ENCODE assay signal across 25 cellular contexts in the genomic region with DNA sequence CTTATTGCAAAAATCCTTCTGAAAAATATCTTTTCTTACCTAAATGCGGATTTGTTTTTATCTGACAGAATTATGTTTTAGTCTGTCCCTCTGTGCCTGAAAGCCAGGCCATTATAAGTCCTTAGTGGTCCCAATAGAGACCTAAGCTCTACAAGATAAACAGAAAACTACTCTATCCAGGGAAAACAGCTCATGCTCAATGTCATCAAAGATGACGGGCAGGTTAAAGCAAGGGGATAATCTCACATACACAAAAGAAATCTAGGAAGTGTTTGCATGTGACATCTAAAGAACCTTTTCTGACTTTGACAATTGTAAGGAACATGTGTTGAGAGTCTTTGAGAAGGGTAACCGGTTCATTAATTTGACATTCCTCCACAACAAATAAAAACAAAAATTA.
"Had no signal": no experiment of that assay in that cellular context is flagged by ENCODE, and none has a peak within 500 bp of the region (broad histone marks: within the 10 kb centered on the region; RNA-seq: fewer than 3 reads in every experiment).

No MANE protein-coding gene starts in this region.

- H3K27me3 ChIP-seq: adrenal gland, body of pancreas, gastroesophageal sphincter had no signal

- H3K4me1 ChIP-seq: adrenal gland, body of pancreas, esophagus squamous epithelium, gastroesophageal sphincter had no signal

- H3K27me3 Mint-ChIP-seq: activated CD8-positive, alpha-beta T cell treated with anti-CD3 and anti-CD28 coated beads for 36 hours; activated naive CD4-positive, alpha-beta T cell treated with anti-CD3 and anti-CD28 coated beads, Interleukin-2, amount 50 U/mL, for 24 hours; activated naive CD8-positive, alpha-beta T cell treated with anti-CD3 and anti-CD28 coated beads for 36 hours; activated naive CD8-positive, alpha-beta T cell treated with anti-CD3 and anti-CD28 coated beads, Interleukin-2, amount 50 U/mL, for 24 hours had no signal

- H3K4me1 Mint-ChIP-seq: activated naive CD4-positive, alpha-beta T cell treated with anti-CD3 and anti-CD28 coated beads, Interleukin-2, amount 50 U/mL, for 24 hours; activated naive CD8-positive, alpha-beta T cell treated with anti-CD3 and anti-CD28 coated beads for 36 hours had no signal

- H3K36me3 ChIP-seq: adrenal gland, esophagus squamous epithelium, gastroesophageal sphincter had no signal

- H3K27ac Mint-ChIP-seq: activated CD8-positive, alpha-beta T cell treated with anti-CD3 and anti-CD28 coated beads for 36 hours; activated naive CD4-positive, alpha-beta T cell treated with anti-CD3 and anti-CD28 coated beads for 36 hours; activated naive CD4-positive, alpha-beta T cell treated with anti-CD3 and anti-CD28 coated beads, Interleukin-2, amount 50 U/mL, for 24 hours; activated naive CD8-positive, alpha-beta T cell treated with anti-CD3 and anti-CD28 coated beads for 36 hours; activated naive CD8-positive, alpha-beta T cell treated with anti-CD3 and anti-CD28 coated beads, Interleukin-2, amount 50 U/mL, for 24 hours had no signal

- H3K9me3 Mint-ChIP-seq: activated CD8-positive, alpha-beta T cell treated with anti-CD3 and anti-CD28 coated beads for 36 hours; activated naive CD4-positive, alpha-beta T cell treated with anti-CD3 and anti-CD28 coated beads for 36 hours; activated naive CD4-positive, alpha-beta T cell treated with anti-CD3 and anti-CD28 coated beads, Interleukin-2, amount 50 U/mL, for 24 hours; activated naive CD8-positive, alpha-beta T cell treated with anti-CD3 and anti-CD28 coated beads for 36 hours; activated naive CD8-positive, alpha-beta T cell treated with anti-CD3 and anti-CD28 coated beads, Interleukin-2, amount 50 U/mL, for 24 hours; activated T-cell treated with anti-CD3 and anti-CD28 coated beads, Interleukin-2, amount 50 U/mL, for 4 hours; activated T-helper 17 cell treated with anti-CD3 and anti-CD28 coated beads, Interleukin-2, amount 50 U/mL, for 72 hours had no signal

- H3K9me3 ChIP-seq: adrenal gland, body of pancreas, esophagus squamous epithelium, gastroesophageal sphincter had no signal

- H3K36me3 Mint-ChIP-seq: activated naive CD4-positive, alpha-beta T cell treated with anti-CD3 and anti-CD28 coated beads, Interleukin-2, amount 50 U/mL, for 24 hours; activated naive CD8-positive, alpha-beta T cell treated with anti-CD3 and anti-CD28 coated beads for 36 hours had no signal

- H3K4me3 ChIP-seq: adrenal gland, body of pancreas, esophagus squamous epithelium, gastroesophageal sphincter had no signal

- DNase-seq: activated CD4-positive, alpha-beta T cell treated with anti-CD3 and anti-CD28 coated beads for 48 hours; activated CD4-positive, alpha-beta T cell treated with anti-CD3 and anti-CD28 coated beads, Interleukin-2, amount 50 U/mL, for 1 hour; activated CD4-positive, alpha-beta T cell treated with anti-CD3 and anti-CD28 coated beads, Interleukin-2, amount 50 U/mL, for 48 hours; activated CD4-positive, CD25-positive, alpha-beta regulatory T cell; activated CD4-positive, CD25-positive, alpha-beta regulatory T cell treated with anti-CD3 and anti-CD28 coated beads, Interleukin-2, amount 50 U/mL, for 72 hours; activated CD8-positive, alpha-beta memory T cell treated with anti-CD3 and anti-CD28 coated beads for 24 hours; activated CD8-positive, alpha-beta T cell treated with anti-CD3 and anti-CD28 coated beads for 36 hours; activated effector memory CD4-positive, alpha-beta T cell treated with anti-CD3 and anti-CD28 coated beads, Interleukin-2, amount 50 U/mL, for 16 hours; activated naive CD4-positive, alpha-beta T cell treated with anti-CD3 and anti-CD28 coated beads for 36 hours; activated naive CD8-positive, alpha-beta T cell treated with anti-CD3 and anti-CD28 coated beads for 36 hours; activated naive CD8-positive, alpha-beta T cell treated with anti-CD3 and anti-CD28 coated beads, Interleukin-2, amount 50 U/mL, for 24 hours; activated T-cell treated with anti-CD3 and anti-CD28 coated beads, Interleukin-2, amount 50 U/mL, for 4 hours; adrenal gland; amygdala; aorta; body of pancreas; caudate nucleus; effector CD8-positive, alpha-beta T cell; esophagus squamous epithelium; foreskin melanocyte; T-helper 2 cell had no signal

- H3K27ac ChIP-seq: adrenal gland, body of pancreas, epithelial cell of prostate, esophagus squamous epithelium, gastroesophageal sphincter had no signal

- H3K4me3 Mint-ChIP-seq: activated CD8-positive, alpha-beta T cell treated with anti-CD3 and anti-CD28 coated beads for 36 hours; activated naive CD4-positive, alpha-beta T cell treated with anti-CD3 and anti-CD28 coated beads for 36 hours; activated naive CD4-positive, alpha-beta T cell treated with anti-CD3 and anti-CD28 coated beads, Interleukin-2, amount 50 U/mL, for 24 hours; activated naive CD8-positive, alpha-beta T cell treated with anti-CD3 and anti-CD28 coated beads for 36 hours; activated naive CD8-positive, alpha-beta T cell treated with anti-CD3 and anti-CD28 coated beads, Interleukin-2, amount 50 U/mL, for 24 hours; activated T-cell treated with anti-CD3 and anti-CD28 coated beads, Interleukin-2, amount 50 U/mL, for 4 hours; activated T-helper 17 cell treated with anti-CD3 and anti-CD28 coated beads, Interleukin-2, amount 50 U/mL, for 72 hours had no signal

- ATAC-seq: activated CD8-positive, alpha-beta T cell treated with anti-CD3 and anti-CD28 coated beads for 36 hours; activated naive CD8-positive, alpha-beta T cell treated with anti-CD3 and anti-CD28 coated beads, Interleukin-2, amount 50 U/mL, for 24 hours; activated T-cell treated with anti-CD3 and anti-CD28 coated beads, Interleukin-2, amount 50 U/mL, for 4 hours; activated T-helper 17 cell treated with anti-CD3 and anti-CD28 coated beads, Interleukin-2, amount 50 U/mL, for 72 hours; body of pancreas; gastroesophageal sphincter had no signal
